10 cellular contexts compared by ENCODE assay signal in the genomic region with DNA sequence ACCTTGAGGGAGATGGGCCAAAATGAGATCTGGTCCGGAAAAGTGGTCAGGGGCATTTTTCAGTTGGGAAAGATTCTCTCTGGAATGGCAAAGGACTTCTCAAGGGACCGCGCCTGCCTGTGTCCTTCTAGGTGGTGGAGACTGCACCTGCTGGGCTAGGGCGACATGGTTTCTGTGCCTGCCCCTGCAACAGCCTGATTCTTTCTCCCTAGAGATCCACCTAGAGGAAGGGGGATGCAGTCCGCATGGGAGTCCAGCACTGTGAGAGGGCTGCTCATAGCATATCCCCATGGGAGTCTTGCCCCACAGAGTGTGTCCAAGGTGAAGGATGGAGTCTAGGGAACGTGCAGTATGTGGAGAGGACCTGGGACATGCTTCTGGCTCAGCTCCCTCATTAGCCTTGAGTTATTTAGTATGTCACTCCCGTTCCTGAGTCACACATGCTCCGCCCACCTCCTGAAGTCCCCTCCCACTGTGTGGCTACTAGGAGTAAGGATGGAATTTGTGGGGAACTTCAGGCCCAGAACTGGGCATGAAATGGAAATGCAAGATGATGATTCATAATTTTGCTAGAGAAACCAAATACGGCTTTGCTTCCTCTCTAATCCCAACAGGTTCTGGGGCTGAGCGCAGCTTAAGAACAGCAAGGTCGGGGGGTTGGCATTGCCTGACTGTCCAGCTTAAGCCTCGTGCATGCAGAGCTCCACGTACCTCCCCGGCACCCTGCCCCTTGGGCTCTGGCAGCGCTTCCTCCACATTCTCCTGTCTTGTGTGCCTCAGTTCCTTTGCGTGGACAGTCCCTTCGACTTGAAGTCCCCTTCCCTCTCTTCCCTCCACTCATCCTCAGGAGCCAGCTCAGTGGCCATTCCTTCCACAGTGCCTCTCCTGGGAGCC. TPM values are rescaled to one million over a fixed set of nuclear protein-coding genes. Genes with fewer than 3 reads are reported as not detected.
A peak's percentile ranks its signal among the peaks of the same experiment; 100 is the strongest.
DNase-seq lines count a peak whose midpoint lies in the region; ATAC-seq, FAIRE-seq and TF ChIP-seq lines count a peak whose summit lies in the region.
"Had no signal": no experiment of that assay in that cellular context is flagged by ENCODE, and none has a peak within 500 bp of the region (broad histone marks: within the 10 kb centered on the region; RNA-seq: fewer than 3 reads in every experiment).

No MANE protein-coding gene starts in this region.

- BruUV-seq in K562 (replicated peaks; lab: Mats Ljungman, UMichigan), result no TSS peak

- POLR2A ChIA-PET in K562 (lab: Yijun Ruan, JAX), result no interaction called here

- H3K36me3 ChIP-seq in K562 (ENCODE audit: control insufficient read depth, insufficient read depth, low read length) (no peaks in the 10 kb centered on the region), kidney epithelial cell (ENCODE audit: control insufficient read depth, insufficient read depth, low read length) (no peaks in the 10 kb centered on the region), transverse colon (no peaks in the 10 kb centered on the region)

- H3K9me3 ChIP-seq in K562 (replicated peaks; ENCODE audit: control insufficient read depth, insufficient read depth, low read depth, low read length) (no peaks in the 10 kb centered on the region), transverse colon (peaks cover 3 to 6% of the 10 kb centered on the region in 2 donors)

- ATAC-seq in K562, result peak; percentile 74
- no peak for ATAC-seq in HG02870 (IDR thresholded peaks at IDR 0.05; ENCODE audit: unreplicated experiment)
- ATAC-seq: activated naive CD8-positive, alpha-beta T cell treated with anti-CD3 and anti-CD28 coated beads, Interleukin-2, amount 50 U/mL, for 24 hours had no signal

- no peak overlapping the region for H2AFZ ChIP-seq in K562 (ENCODE audit: low read depth, low read length)

- TF ChIP-seq RAD21 in K562 (CRISPR knock-in tag; conservative IDR thresholded peaks at IDR 0.05 in 1 of 2, IDR thresholded peaks at IDR 0.05 in 1 of 2), result no peak

- H4K20me1 ChIP-seq in K562 (replicated peaks; ENCODE audit: control insufficient read depth, insufficient read depth, low read length), result peaks cover 6% of the 10 kb centered on the region; the same call in 1 of the 2 replicates

- H3K27ac ChIP-seq in K562 (ENCODE audit: extremely low read depth, low read depth, low read length) (no peak overlapping the region), transverse colon (peak overlapping the region; percentile 13 to 46 (median 32))
- H3K27ac ChIP-seq: 22Rv1 had no signal

- H3K79me2 ChIP-seq in K562 (ENCODE audit: control insufficient read depth, insufficient read depth, low read length), result no peaks in the 10 kb centered on the region

- TF ChIP-seq EP300 in K562 (IDR thresholded peaks at IDR 0.05; ENCODE audit: low read length) (no peak), transverse colon (IDR thresholded peaks at IDR 0.05; ENCODE audit: low read depth) (no peak)

- TF ChIP-seq POLR2A in K562 (conservative IDR thresholded peaks at IDR 0.05), result no peak
- no peak for TF ChIP-seq POLR2A in transverse colon (IDR thresholded peaks at IDR 0.05)

- CTCF ChIA-PET in K562 (lab: Yijun Ruan, JAX; ENCODE audit: low intra/inter-chr PET ratio), result no interaction called here

- peaks cover 12 to 51% of the 10 kb centered on the region in 2 experiments; a peak in 4 of 5 replicates for H3K27me3 ChIP-seq in K562 (ENCODE audit: control insufficient read depth in 2 of 2, insufficient read depth in 2 of 2, low read length in 2 of 2)
- H3K27me3 ChIP-seq in kidney epithelial cell (ENCODE audit: control insufficient read depth, insufficient read depth, low read length), result no peaks in the 10 kb centered on the region
- H3K27me3 ChIP-seq in transverse colon, result peaks cover 39% of the 10 kb centered on the region

- 0% methylated on average over 16 of the region's 17 CpGs for WGBS in K562 (ENCODE audit: insufficient coverage, low coverage, missing lambda C conversion rate)
- WGBS in transverse colon (ENCODE audit: low coverage in 1 of 2), 2 donors, result 69 to 73% methylated on average over 5 to 17 of the region's 17 CpGs

- H3K9me1 ChIP-seq in K562 (ENCODE audit: control insufficient read depth, insufficient read depth, low read length), result no peaks in the 10 kb centered on the region

- intact Hi-C loops in K562 (cut with micrococcal nuclease), result no loop called here
- intact Hi-C loops in transverse colon (cut with DNase I; ENCODE audit: low total_unique reads), result no loop called here

- no peak overlapping the region for H3K4me2 ChIP-seq in K562 (ENCODE audit: insufficient read depth, low read length)

- FAIRE-seq in K562 (lab: Jason Lieb, UNC), result peak; percentile 70

- DNase-seq in DMS53 (lab: John Stamatoyannopoulos, UW), result peak; percentile 30
- no peak for DNase-seq in DMS53 treated with DMSO at 0.1 percent for 48 hours (lab: John Stamatoyannopoulos, UW; ENCODE audit: unreplicated experiment)
- peak in 1 of 4 experiments; percentile 16 for DNase-seq in K562 (ENCODE audit: extremely low read depth in 1 of 4, low spot score in 3 of 4)
- peak; percentile 77 for DNase-seq in kidney epithelial cell (ENCODE audit: low read depth)
- DNase-seq in transverse colon, result peak; percentile 24
- DNase-seq in DMS 273 (lab: John Stamatoyannopoulos, UW; ENCODE audit: unreplicated experiment), result no peak
- DNase-seq in epidermal melanocyte (ENCODE audit: insufficient read length, low spot score), result no peak
- DNase-seq: activated naive CD8-positive, alpha-beta T cell treated with anti-CD3 and anti-CD28 coated beads, Interleukin-2, amount 50 U/mL, for 24 hours had no signal

- in situ Hi-C loops in K562 (cut with MboI), result no loop called here
- in situ Hi-C loops in transverse colon (cut with MboI; ENCODE audit: low pct_ligation_motif_present in 1 of 4, low pct_unique_long_range_greater_than_20kb in 1 of 4, low sequenced_read_pairs in 3 of 4), result no loop called here

- H3K4me3 ChIP-seq in K562 (no peak overlapping the region), kidney epithelial cell (ENCODE audit: low read depth, low read length) (no peak overlapping the region), transverse colon (no peak overlapping the region)

- no peak overlapping the region; a peak in 1 of 4 replicates for H3K9ac ChIP-seq in K562 (ENCODE audit: insufficient read depth in 1 of 2, low read depth in 2 of 2, low read length in 2 of 2)

- TF ChIP-seq CTCF in K562 (IDR thresholded peaks at IDR 0.05 in 2 of 3, conservative IDR thresholded peaks at IDR 0.05 in 1 of 3; ENCODE audit: insufficient read depth in 2 of 3, low read depth in 1 of 3, low read length in 3 of 3) (no peak), kidney epithelial cell (IDR thresholded peaks at IDR 0.05; ENCODE audit: insufficient read depth, low read length, poor library complexity, severe bottlenecking) (no peak), transverse colon (IDR thresholded peaks at IDR 0.05) (no peak)

- no peaks in the 10 kb centered on the region for H3K4me1 ChIP-seq in K562 (replicated peaks in 1 of 2; ENCODE audit: control insufficient read depth in 2 of 2, insufficient read depth in 2 of 2, low read length in 2 of 2)
- H3K4me1 ChIP-seq in transverse colon, result peaks cover 0 to 16% (median 4%) of the 10 kb centered on the region in 4 donors

TF ChIP-seq in K562, 482 proteins besides CTCF, POLR2A, EP300 and RAD21 (continues in another document):
- TF ChIP-seq ZNF143 (CRISPR knock-in tag; IDR thresholded peaks at IDR 0.05) (no peak), ZNF77 (CRISPR knock-in tag; IDR thresholded peaks at IDR 0.05) (no peak), HNRNPUL1 (IDR thresholded peaks at IDR 0.05; ENCODE audit: low read length) (no peak), CEBPG (CRISPR knock-in tag; IDR thresholded peaks at IDR 0.05) (no peak), CEBPG (tag; conservative IDR thresholded peaks at IDR 0.05 in 1 of 2, IDR thresholded peaks at IDR 0.05 in 1 of 2) (no peak), CREM (IDR thresholded peaks at IDR 0.05; ENCODE audit: low read depth) (no peak), FOXA3 (CRISPR knock-in tag; conservative IDR thresholded peaks at IDR 0.05 in 1 of 2, IDR thresholded peaks at IDR 0.05 in 1 of 2) (no peak), ZBTB17 (CRISPR knock-in tag; IDR thresholded peaks at IDR 0.05) (no peak), NR2F6 (CRISPR knock-in tag; IDR thresholded peaks at IDR 0.05) (no peak)
- TF ChIP-seq, protein P1, sequence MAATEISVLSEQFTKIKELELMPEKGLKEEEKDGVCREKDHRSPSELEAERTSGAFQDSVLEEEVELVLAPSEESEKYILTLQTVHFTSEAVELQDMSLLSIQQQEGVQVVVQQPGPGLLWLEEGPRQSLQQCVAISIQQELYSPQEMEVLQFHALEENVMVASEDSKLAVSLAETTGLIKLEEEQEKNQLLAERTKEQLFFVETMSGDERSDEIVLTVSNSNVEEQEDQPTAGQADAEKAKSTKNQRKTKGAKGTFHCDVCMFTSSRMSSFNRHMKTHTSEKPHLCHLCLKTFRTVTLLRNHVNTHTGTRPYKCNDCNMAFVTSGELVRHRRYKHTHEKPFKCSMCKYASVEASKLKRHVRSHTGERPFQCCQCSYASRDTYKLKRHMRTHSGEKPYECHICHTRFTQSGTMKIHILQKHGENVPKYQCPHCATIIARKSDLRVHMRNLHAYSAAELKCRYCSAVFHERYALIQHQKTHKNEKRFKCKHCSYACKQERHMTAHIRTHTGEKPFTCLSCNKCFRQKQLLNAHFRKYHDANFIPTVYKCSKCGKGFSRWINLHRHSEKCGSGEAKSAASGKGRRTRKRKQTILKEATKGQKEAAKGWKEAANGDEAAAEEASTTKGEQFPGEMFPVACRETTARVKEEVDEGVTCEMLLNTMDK (IDR thresholded peaks at IDR 0.05; ENCODE audit: borderline replicate concordance, insufficient read depth, low read depth, low read length, poor library complexity, severe bottlenecking), result no peak

RNA-seq across cellular contexts. Expression of a gene that starts 35.0 kb away (rescaled TPM):
- not detected in 2 replicates for total RNA-seq in K562 (2011; cell fraction: chromatin; rRNA removed; ENCODE audit: low replicate concordance)
- total RNA-seq in K562 (2011; cell fraction: nucleolus; rRNA removed), result not detected in 2 replicates
- not detected in 2 replicates for total RNA-seq in K562 (2011; cell fraction: nucleoplasm; rRNA removed)
- not detected in 2 replicates for total RNA-seq in K562 (2014; rRNA removed)
- not detected in 2 replicates for total RNA-seq in K562 (2014; rRNA removed; fragmentation: Illumina TruSeq; extraction: Trizol)
- not detected in 2 replicates for total RNA-seq in K562 (2015; rRNA removed; fragmentation: Illumina TruSeq; extraction: Trizol)
- total RNA-seq in K562 (2021), result not detected in 2 replicates
- not detected in 2 replicates for polyA plus RNA-seq in K562 (2011; rRNA removed)
- polyA plus RNA-seq in K562 (2011; cell fraction: cytosol; rRNA removed), result not detected in 2 replicates
- polyA plus RNA-seq in K562 (2011; cell fraction: nucleus; rRNA removed), result 0.06 TPM in 1 of 2 replicates, not detected in the other
- 0.08 TPM in 1 of 2 replicates, not detected in the other for polyA plus RNA-seq in K562 (2012)
- polyA plus RNA-seq in K562 (2014; fragmentation: Illumina TruSeq; extraction: Trizol), result not detected in 2 replicates
- polyA plus RNA-seq in K562 (2014; fragmentation: Nextera tagmentation; extraction: Ambion mirVana), result not detected
- not detected in 2 replicates for polyA plus RNA-seq in K562 (2014; rRNA removed)
- not detected in 2 replicates for polyA minus RNA-seq in K562 (2011; rRNA and poly(A)+ RNA removed)
- polyA minus RNA-seq in K562 (2011; cell fraction: cytosol; rRNA and poly(A)+ RNA removed), result not detected in 2 replicates
- polyA minus RNA-seq in K562 (2011; cell fraction: nucleus; rRNA and poly(A)+ RNA removed), result not detected in 2 replicates
- total RNA-seq in kidney epithelial cell, result 0.14 and 0.17 TPM in 2 replicates
- 1 to 10 TPM in 1 of 4 donors, not detected in 3; 2.6 TPM for total RNA-seq in transverse colon

Comparison
In these comparisons a context has a peak if more than half of its experiments do, and no peak if none do; other contexts are left out.
1. DNase-seq: peak in DMS53 (single experiment), kidney epithelial cell (single experiment) and transverse colon (single experiment); none in DMS53 treated with DMSO at 0.1 percent for 48 hours (single experiment), DMS 273 (single experiment) and epidermal melanocyte (single experiment).